Comparison of ENCODE assay signal across 8 cellular contexts in the genomic region with DNA sequence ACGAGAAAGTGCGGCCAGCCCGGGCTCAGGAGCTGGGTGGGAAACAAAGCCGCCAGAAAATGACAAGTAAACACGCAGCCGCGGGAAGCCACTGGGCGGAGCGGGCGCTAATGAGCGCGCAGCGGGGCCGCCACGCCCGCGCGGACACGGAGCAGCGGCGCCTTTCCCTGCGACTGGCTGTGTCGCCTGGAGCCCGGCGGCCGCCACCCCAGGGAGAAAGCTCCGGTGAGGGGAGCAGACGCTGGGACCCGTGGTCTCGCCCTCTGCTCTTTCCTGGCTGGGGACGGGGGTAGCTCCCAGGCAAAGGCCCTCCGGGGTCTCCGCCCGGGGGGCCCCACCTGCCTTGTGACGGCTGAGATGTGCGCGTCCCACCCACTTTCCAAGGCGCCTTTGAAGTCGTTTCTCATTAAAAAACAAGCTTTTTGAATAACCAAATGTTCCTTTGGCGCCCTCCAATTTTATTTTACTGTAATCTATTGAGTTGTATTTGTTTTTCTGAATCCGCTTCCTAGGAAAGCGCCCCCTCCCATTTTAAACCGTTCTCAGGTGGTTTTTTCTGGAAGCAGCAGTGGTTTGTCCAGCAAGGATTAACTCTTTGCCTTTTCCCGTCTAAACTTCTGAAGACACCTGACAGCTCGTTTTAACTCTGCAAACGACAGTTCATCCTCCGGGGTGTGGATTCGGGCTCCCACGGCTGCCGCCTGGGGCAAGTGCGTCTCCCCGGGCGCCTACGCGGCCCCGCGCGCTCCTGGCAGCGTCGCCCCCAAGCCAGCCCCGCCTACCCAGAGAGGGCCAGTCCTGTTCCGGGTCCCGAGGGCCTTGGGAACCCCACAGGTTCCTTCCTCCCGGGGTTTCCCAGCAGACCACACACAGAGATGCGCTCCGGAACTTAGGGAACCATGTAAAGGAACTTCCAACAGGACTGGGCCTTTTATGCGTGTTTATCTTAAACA. TPM values are rescaled to one million over a fixed set of nuclear protein-coding genes. Genes with fewer than 3 reads are reported as not detected.
A peak's percentile ranks its signal among the peaks of the same experiment; 100 is the strongest.
DNase-seq lines count a peak whose midpoint lies in the region; ATAC-seq and TF ChIP-seq lines count a peak whose summit lies in the region.

No MANE protein-coding gene starts in this region.

- no peaks in the 10 kb centered on the region for H4K20me1 ChIP-seq in PC-9 (ENCODE audit: insufficient read depth)

- peaks cover 4% of the 10 kb centered on the region; the same call in 1 of the 2 replicates for H3K27me3 ChIP-seq in PC-9 (ENCODE audit: insufficient read depth, low read depth)

- BruUV-seq in MCF 10A (replicated peaks; lab: Mats Ljungman, UMichigan) (no TSS peak), PC-9 (replicated peaks; lab: Mats Ljungman, UMichigan) (no TSS peak)

- CTCF ChIA-PET in MCF 10A (lab: Yijun Ruan, JAX) (interaction anchor here (0.6 kb wide), 2 partner anchors 717 to 1515 kb away, joined by 3 read pairs; no protein-coding TSS in a partner anchor), PC-9 (lab: Charles Lee) (no interaction called here)

- POLR2A ChIA-PET in MCF 10A (lab: Yijun Ruan, JAX) (interaction anchor here (0.9 kb wide), 1 partner anchor 482 kb away, joined by 3 read pairs; no protein-coding TSS in a partner anchor), PC-9 (lab: Charles Lee; ENCODE audit: unreplicated experiment) (no interaction called here)

- peak; percentile 74 for ATAC-seq in Right ventricle myocardium inferior

- H3K27me3 Mint-ChIP-seq in MCF 10A (ENCODE audit: insufficient read depth, unreplicated experiment), result no peaks in the 10 kb centered on the region

- H3K9me2 ChIP-seq in PC-9 (ENCODE audit: insufficient read depth), result no peaks in the 10 kb centered on the region

- no peaks in the 10 kb centered on the region for H3K9me3 ChIP-seq in PC-9 (ENCODE audit: insufficient read depth, low read depth)

- H3K4me1 ChIP-seq in PC-9 (replicated peaks; ENCODE audit: insufficient read depth), result no peaks in the 10 kb centered on the region

- no peak overlapping the region for H3K4me3 ChIP-seq in PC-9

- DNase-seq in T47D (ENCODE audit: low read depth in 1 of 2, low spot score in 1 of 2) (peak; percentile 9 to 11), MCF 10A (ENCODE audit: unreplicated experiment) (no peak), Right ventricle myocardium inferior (ENCODE audit: missing footprints) (peak; percentile 80), retina (peak; percentile 83), NCI-H524 treated with DMSO at 0.1 percent for 48 hours (lab: John Stamatoyannopoulos, UW) (no peak), dedifferentiated amniotic fluid mesenchymal stem cell (ENCODE audit: extremely low spot score) (no peak), PC-9 (no peak)
- peak; percentile 42 for DNase-seq in activated CD4-positive, alpha-beta T cell treated with anti-CD3 and anti-CD28 coated beads, Interleukin-2, amount 50 U/mL, for 1 hour

- H2AFZ ChIP-seq in PC-9, result no peak overlapping the region

- H3K79me2 ChIP-seq in PC-9 (ENCODE audit: low read depth), result no peaks in the 10 kb centered on the region

- no peaks in the 10 kb centered on the region for H3K4me1 Mint-ChIP-seq in MCF 10A (ENCODE audit: insufficient read depth, unreplicated experiment)

- no peak overlapping the region for H3K27ac Mint-ChIP-seq in MCF 10A (ENCODE audit: low read depth, unreplicated experiment)

- no peak overlapping the region for H3K4me3 Mint-ChIP-seq in MCF 10A (ENCODE audit: unreplicated experiment)

- in situ Hi-C loops in T47D (cut with HindIII; ENCODE audit: low pct_unique_long_range_greater_than_20kb, low sequenced_read_pairs), result no loop called here

- H3K27ac ChIP-seq in PC-9, result no peak overlapping the region

- H3K4me2 ChIP-seq in PC-9, result no peak overlapping the region

- TF ChIP-seq CTCF in MCF 10A (IDR thresholded peaks at IDR 0.05; ENCODE audit: unreplicated experiment) (no peak), PC-9 (conservative IDR thresholded peaks at IDR 0.05) (no peak)

- H3F3A ChIP-seq in PC-9 (ENCODE audit: insufficient read depth, low read depth), result no peaks in the 10 kb centered on the region

- H3K36me3 Mint-ChIP-seq in MCF 10A (ENCODE audit: insufficient read depth, unreplicated experiment), result peaks cover 4% of the 10 kb centered on the region

- intact Hi-C loops in MCF 10A (cut with micrococcal nuclease) (no loop called here), Right ventricle myocardium inferior (cut with DNase I) (no loop called here), PC-9 (cut with micrococcal nuclease; ENCODE audit: unreplicated experiment) (no loop called here)

- no peaks in the 10 kb centered on the region for H3K36me3 ChIP-seq in PC-9 (ENCODE audit: low read depth)

- H3K9me3 Mint-ChIP-seq in MCF 10A (ENCODE audit: unreplicated experiment), result no peaks in the 10 kb centered on the region

RNA-seq across cellular contexts. Expression of a gene that starts 54.6 kb away (rescaled TPM):
- total RNA-seq in MCF 10A (2022) (0.12 TPM in 1 of 2 replicates, not detected in the other), Right ventricle myocardium inferior (0.11 TPM), PC-9 (2021) (not detected in 2 replicates)

Comparison
In these comparisons a context has a peak if more than half of its experiments do, and no peak if none do; other contexts are left out.
1. DNase-seq: peak in T47D (2 of 2), activated CD4-positive, alpha-beta T cell treated with anti-CD3 and anti-CD28 coated beads, Interleukin-2, amount 50 U/mL, for 1 hour (single experiment), Right ventricle myocardium inferior (single experiment) and retina (single experiment); none in MCF 10A (single experiment), NCI-H524 treated with DMSO at 0.1 percent for 48 hours (single experiment), dedifferentiated amniotic fluid mesenchymal stem cell (single experiment) and PC-9 (0 of 2).